10 cellular contexts compared by ENCODE assay signal in the genomic region with DNA sequence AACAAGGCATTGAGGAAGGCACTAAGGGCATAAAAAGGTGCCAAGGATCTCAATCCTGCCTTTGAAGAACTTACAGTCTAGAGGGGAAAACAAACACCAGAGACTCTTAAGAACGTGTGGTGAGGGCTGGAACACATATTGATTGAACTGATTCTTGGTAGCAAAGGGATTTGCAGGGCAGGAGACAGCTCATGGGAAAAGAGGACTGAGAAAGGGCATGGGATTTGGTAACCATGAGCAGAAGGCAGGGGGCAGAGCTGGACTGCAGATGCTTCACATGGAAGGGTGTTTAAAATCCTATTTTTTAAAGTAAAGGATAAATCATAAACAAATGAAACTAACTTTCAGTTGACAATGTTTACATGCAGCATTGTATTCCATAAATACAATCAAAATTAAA.
DNase-seq lines count a peak whose midpoint lies in the region; ATAC-seq and TF ChIP-seq lines count a peak whose summit lies in the region.
"Had no signal": no experiment of that assay in that cellular context is flagged by ENCODE, and none has a peak within 500 bp of the region (broad histone marks: within the 10 kb centered on the region; RNA-seq: fewer than 3 reads in every experiment).

No MANE protein-coding gene starts in this region.

- no peaks in the 10 kb centered on the region for H3K9me2 ChIP-seq in SK-N-SH

- 16% methylated on average over 1 of the region's 1 CpG for WGBS in SK-N-SH (ENCODE audit: low lambda C conversion rate)
- WGBS in psoas muscle, 3 donors: 35 to 54% (median 48%) methylated on average over 1 of the region's 1 CpG

- intact Hi-C loops in psoas muscle (cut with DNase I): no loop called here

- H3K4me1 ChIP-seq in SK-N-SH (ENCODE audit: control insufficient read depth in 1 of 2, insufficient read depth in 2 of 2, low read depth in 1 of 2, low read length in 1 of 2) (peaks cover 9 to 51% of the 10 kb centered on the region in 2 experiments), psoas muscle (no peaks in the 10 kb centered on the region)

- no peak for TF ChIP-seq EP300 in SK-N-SH (IDR thresholded peaks at IDR 0.05; ENCODE audit: borderline replicate concordance in 1 of 2, low read depth in 1 of 2, low read length in 1 of 2)

- peaks cover 48% of the 10 kb centered on the region for H3F3A ChIP-seq in SK-N-SH (replicated peaks; ENCODE audit: insufficient read depth)

- ATAC-seq in psoas muscle (no peak), HG02840 (IDR thresholded peaks at IDR 0.05; ENCODE audit: low FRiP score, unreplicated experiment) (no peak)

- peak; percentile 63 for TF ChIP-seq CTCF in SK-N-SH (IDR thresholded peaks at IDR 0.05)
- peak; percentile 37 for TF ChIP-seq CTCF in foreskin fibroblast (IDR thresholded peaks at IDR 0.05; ENCODE audit: low read depth, low read length)
- peak; percentile 18 for TF ChIP-seq CTCF in psoas muscle (IDR thresholded peaks at IDR 0.05)

- no peaks in the 10 kb centered on the region for H4K20me1 ChIP-seq in SK-N-SH (ENCODE audit: insufficient read depth)

- peak overlapping the region in 1 of 2 experiments; percentile 84; a peak in 2 of 4 replicates for H3K27ac ChIP-seq in SK-N-SH (ENCODE audit: low read depth in 2 of 2, low read length in 1 of 2)
- H3K27ac ChIP-seq in psoas muscle: no peak overlapping the region

- H3K9me3 ChIP-seq in SK-N-SH: no peaks in the 10 kb centered on the region
- H3K9me3 ChIP-seq in psoas muscle: no peaks in the 10 kb centered on the region

- no peaks in the 10 kb centered on the region for H3K79me2 ChIP-seq in SK-N-SH (ENCODE audit: insufficient read depth)

- H3K27me3 ChIP-seq in SK-N-SH (ENCODE audit: insufficient read depth): no peaks in the 10 kb centered on the region
- H3K27me3 ChIP-seq in psoas muscle (ENCODE audit: insufficient read depth in 3 of 3, low read length in 2 of 3): no peaks in the 10 kb centered on the region

- H3K4me2 ChIP-seq in SK-N-SH: peak overlapping the region; percentile 61

- peak overlapping the region; percentile 61; the same call in 1 of the 2 replicates for H2AFZ ChIP-seq in SK-N-SH (ENCODE audit: low read depth)

- TF ChIP-seq RAD21 in SK-N-SH (IDR thresholded peaks at IDR 0.05; ENCODE audit: low read length): peak; percentile 50

- POLR2A ChIA-PET in SK-N-SH (lab: Yijun Ruan, JAX): no interaction called here

- H3K9ac ChIP-seq in SK-N-SH: peak overlapping the region; percentile 72

- H3K36me3 ChIP-seq in SK-N-SH (replicated peaks in 1 of 2; ENCODE audit: control insufficient read depth in 1 of 2, insufficient read depth in 2 of 2, low read length in 1 of 2): peaks cover 0 to 7% of the 10 kb centered on the region in 2 experiments
- H3K36me3 ChIP-seq in psoas muscle (ENCODE audit: insufficient read depth in 1 of 2, low read depth in 1 of 2): peaks cover 0 to 14% of the 10 kb centered on the region in 2 donors

- DNase-seq in EL: peak; percentile 44
- no peak for DNase-seq in SK-N-SH
- DNase-seq in foreskin fibroblast: peak; percentile 29 to 73
- no peak for DNase-seq in psoas muscle
- no peak for DNase-seq in activated naive CD4-positive, alpha-beta T cell treated with Interleukin-2 at 50 U/mL for 16 hours
- DNase-seq in stimulated activated CD8-positive, alpha-beta memory T cell treated with anti-CD3 and anti-CD28 coated beads, Interleukin-4, amount 100 ng/mL, for 48 hours: no peak
- no peak for DNase-seq in stimulated activated CD4-positive, alpha-beta T cell treated with anti-CD3 and anti-CD28 coated beads, Interleukin-4, amount 100 ng/mL, for 24 hours
- DNase-seq: activated CD8-positive, alpha-beta memory T cell treated with anti-CD3 and anti-CD28 coated beads, Interleukin-2, amount 50 U/mL, for 4 hours; Kasumi-1 had no signal

- CTCF ChIA-PET in SK-N-SH (lab: Yijun Ruan, JAX): interaction anchor here (0.6 to 2.2 kb wide), 5 partner anchors 16 to 510 kb away, joined by 3 to 6 read pairs (median 4); no protein-coding TSS in a partner anchor

- H3K4me3 ChIP-seq in SK-N-SH (ENCODE audit: low read depth in 2 of 2, low read length in 1 of 2) (peak overlapping the region in 1 of 2 experiments; percentile 43; a peak in 2 of 4 replicates), foreskin fibroblast (ENCODE audit: low read depth in 1 of 2, low read length in 2 of 2) (no peak overlapping the region), psoas muscle (no peak overlapping the region)

TF ChIP-seq in SK-N-SH, 30 proteins besides CTCF, POLR2A, EP300 and RAD21:
- TF ChIP-seq SMC3 (IDR thresholded peaks at IDR 0.05; ENCODE audit: low read depth, low read length) (peak; percentile 42), USF2 (IDR thresholded peaks at IDR 0.05; ENCODE audit: borderline replicate concordance, low read depth, low read length) (no peak)

Comparison
In these comparisons a context has a peak if more than half of its experiments do, and no peak if none do; other contexts are left out.
1. DNase-seq: peak in EL (single experiment) and foreskin fibroblast (2 of 2); none in SK-N-SH (single experiment), psoas muscle (0 of 2), activated naive CD4-positive, alpha-beta T cell treated with Interleukin-2 at 50 U/mL for 16 hours (single experiment), stimulated activated CD8-positive, alpha-beta memory T cell treated with anti-CD3 and anti-CD28 coated beads, Interleukin-4, amount 100 ng/mL, for 48 hours (single experiment) and stimulated activated CD4-positive, alpha-beta T cell treated with anti-CD3 and anti-CD28 coated beads, Interleukin-4, amount 100 ng/mL, for 24 hours (single experiment).
2. Peak in every context shown above with its lines, with median percentiles within 50 percentile points of each other: CTCF ChIP-seq.